ENCODE assay signal across 8 cellular contexts in the genomic region with DNA sequence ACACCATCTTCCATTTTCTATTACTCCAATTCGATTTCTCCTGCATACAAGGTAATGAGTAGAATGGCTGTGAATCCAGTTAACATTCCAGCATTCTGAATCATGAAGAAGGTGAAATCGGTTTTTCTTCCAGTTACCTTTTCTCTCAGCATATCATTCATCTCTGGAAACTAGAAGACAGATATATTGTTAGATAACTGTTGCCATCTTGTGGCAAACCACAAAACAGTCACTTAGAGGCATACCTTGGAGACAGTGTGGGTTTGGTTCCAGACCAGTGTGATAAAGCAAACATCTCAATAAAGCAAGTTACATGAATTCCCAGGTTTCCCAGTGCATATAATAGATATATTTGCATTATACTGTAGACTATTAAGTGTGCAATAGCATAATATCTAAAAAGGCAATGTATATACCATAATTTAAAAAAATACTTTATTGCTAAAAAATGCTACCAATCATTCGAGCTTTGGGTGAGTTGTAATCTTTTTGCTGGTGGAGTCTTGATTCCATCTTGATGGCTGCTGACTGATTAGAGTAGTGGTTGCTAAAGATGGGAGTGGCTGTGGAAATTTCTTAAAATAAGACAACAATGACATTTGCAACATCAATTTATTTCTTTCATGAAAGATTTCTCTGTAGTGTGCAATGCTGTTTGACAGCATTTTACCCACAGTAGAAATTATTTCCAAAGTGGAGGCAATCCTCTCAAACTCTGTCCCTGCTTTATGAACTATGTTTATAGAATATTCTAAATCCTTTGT.
DNase-seq lines count a peak whose midpoint lies in the region; ATAC-seq and TF ChIP-seq lines count a peak whose summit lies in the region.

No MANE protein-coding gene starts in this region.

- CTCF ChIA-PET in Caco-2 (lab: Charles Lee): no interaction called here

- TF ChIP-seq CTCF in Caco-2 (IDR thresholded peaks at IDR 0.05; ENCODE audit: insufficient read depth in 1 of 2, low read depth in 1 of 2, low read length in 1 of 2, severe bottlenecking in 1 of 2, unreplicated experiment in 1 of 2) (peak; percentile 36 to 52), WERI-Rb-1 (IDR thresholded peaks at IDR 0.05; ENCODE audit: low read depth, low read length) (peak; percentile 57)

- H3K36me3 ChIP-seq in Caco-2 (ENCODE audit: control insufficient read depth, insufficient read depth, low read length): no peaks in the 10 kb centered on the region
- H3K36me3 ChIP-seq in WERI-Rb-1: no peaks in the 10 kb centered on the region; the same call in none of the 2 replicates

- POLR2A ChIA-PET in Caco-2 (lab: Charles Lee): no interaction called here

- H3K9me3 Mint-ChIP-seq in Caco-2 (ENCODE audit: unreplicated experiment): no peaks in the 10 kb centered on the region

- H3K27me3 Mint-ChIP-seq in Caco-2 (ENCODE audit: insufficient read depth, unreplicated experiment): no peaks in the 10 kb centered on the region

- H3K4me3 ChIP-seq in Caco-2 (ENCODE audit: low read depth, low read length) (no peak overlapping the region), WERI-Rb-1 (ENCODE audit: low read depth, low read length) (no peak overlapping the region)

- H3K4me1 Mint-ChIP-seq in Caco-2 (ENCODE audit: low read depth, unreplicated experiment): peaks cover 6% of the 10 kb centered on the region

- DNase-seq in Caco-2 (peak in 1 of 2 experiments; percentile 45), NCI-H1417 treated with DMSO at 0.1 percent for 48 hours (lab: John Stamatoyannopoulos, UW) (peak; percentile 30), WERI-Rb-1 (peak; percentile 32), glomerular endothelial cell (ENCODE audit: extremely low read depth, low read depth, low spot score) (peak; percentile 25)
- DNase-seq in stimulated activated naive CD8-positive, alpha-beta T cell treated with anti-CD3 and anti-CD28 coated beads, Interleukin-15, Interleukin-2, amounts not matched to agents 100 U/mL and 50 U/mL, for 24 hours: no peak
- no peak for DNase-seq in activated T-cell treated with anti-CD3 and anti-CD28 coated beads, Interleukin-2, amount 50 U/mL, for 1 hour

- H3K9me3 ChIP-seq in Caco-2: no peaks in the 10 kb centered on the region
- H3K9me3 ChIP-seq in WERI-Rb-1 (ENCODE audit: severe bottlenecking): no peaks in the 10 kb centered on the region

- ATAC-seq in GM18517 (IDR thresholded peaks at IDR 0.05; ENCODE audit: unreplicated experiment) (peak; percentile 88), HG02798 (IDR thresholded peaks at IDR 0.05; ENCODE audit: poor library complexity, unreplicated experiment) (peak; percentile 91)
- peak; percentile 75 for ATAC-seq in stimulated activated naive CD8-positive, alpha-beta T cell treated with anti-CD3 and anti-CD28 coated beads, Interleukin-15, Interleukin-2, amounts not matched to agents 100 U/mL and 50 U/mL, for 24 hours

- intact Hi-C loops in Caco-2 (cut with micrococcal nuclease; ENCODE audit: unreplicated experiment): loop anchor here (1.0 to 10.0 kb wide), 5 partner anchors 533 to 1356 kb away; a partner anchor contains a TSS

- no peaks in the 10 kb centered on the region for H3K4me1 ChIP-seq in Caco-2

- H3K27me3 ChIP-seq in Caco-2 (replicated peaks; ENCODE audit: control insufficient read depth, insufficient read depth, low read length) (no peaks in the 10 kb centered on the region), WERI-Rb-1 (ENCODE audit: insufficient read depth, low read depth, severe bottlenecking) (no peaks in the 10 kb centered on the region)

- H3K36me3 Mint-ChIP-seq in Caco-2 (ENCODE audit: insufficient read depth, unreplicated experiment): peaks cover 5% of the 10 kb centered on the region

- no peak overlapping the region for H3K4me3 Mint-ChIP-seq in Caco-2 (ENCODE audit: unreplicated experiment)

- H3K27ac ChIP-seq in WERI-Rb-1: no peak overlapping the region

- no peak overlapping the region for H3K27ac Mint-ChIP-seq in Caco-2 (ENCODE audit: unreplicated experiment)

- BruUV-seq in Caco-2 (replicated peaks; lab: Mats Ljungman, UMichigan): no TSS peak

Comparison
In these comparisons a context has a peak if more than half of its experiments do, and no peak if none do; other contexts are left out.
1. DNase-seq: peak in NCI-H1417 treated with DMSO at 0.1 percent for 48 hours (single experiment), WERI-Rb-1 (single experiment) and glomerular endothelial cell (single experiment); none in stimulated activated naive CD8-positive, alpha-beta T cell treated with anti-CD3 and anti-CD28 coated beads, Interleukin-15, Interleukin-2, amounts not matched to agents 100 U/mL and 50 U/mL, for 24 hours (single experiment) and activated T-cell treated with anti-CD3 and anti-CD28 coated beads, Interleukin-2, amount 50 U/mL, for 1 hour (single experiment).
2. Peak in every context shown above with its lines, with median percentiles within 50 percentile points of each other: ATAC-seq.